In the genomic region with DNA sequence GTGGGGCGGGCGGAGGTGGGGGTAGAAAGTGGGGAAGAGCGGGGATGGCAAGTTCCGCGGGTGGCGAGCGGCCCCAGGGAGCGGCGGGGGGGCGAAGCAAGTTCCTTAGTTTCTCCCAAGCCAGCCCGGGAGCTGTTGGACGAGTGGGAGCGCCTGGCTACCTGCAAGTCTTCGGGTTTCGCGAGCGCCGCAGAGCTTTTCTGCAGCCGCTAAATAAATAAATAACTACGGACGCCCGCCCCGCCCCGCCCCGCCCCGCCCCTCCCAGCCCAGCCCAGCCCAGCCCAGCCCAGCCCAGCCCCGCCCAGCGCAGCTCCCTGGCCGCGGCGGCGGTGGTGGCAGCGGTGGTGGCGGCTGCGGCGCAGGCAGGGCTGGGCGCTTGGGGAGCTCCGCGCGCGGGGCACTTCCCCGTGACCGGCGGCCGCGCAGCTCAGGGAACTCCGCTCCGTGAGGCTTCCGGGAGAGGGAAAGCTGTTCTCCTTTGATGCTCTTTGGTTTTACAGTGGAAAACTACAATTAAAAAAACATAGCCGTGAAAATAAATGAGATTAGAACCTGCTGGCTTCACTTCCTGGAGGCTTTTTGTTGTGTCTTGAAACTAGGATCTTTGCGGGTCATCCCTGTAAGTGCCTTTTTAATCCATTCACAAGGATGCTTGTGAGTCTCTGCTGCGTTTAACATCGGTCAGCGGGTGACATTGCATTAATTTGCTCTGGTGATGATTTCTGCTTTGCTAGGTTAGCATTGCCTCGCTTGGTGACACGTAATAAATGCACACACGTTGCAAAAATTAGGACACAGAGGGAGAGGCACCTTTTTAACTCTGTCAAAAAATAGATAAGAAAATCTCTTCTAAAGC, we compare ENCODE assay signal across 8 cellular contexts. TPM values are rescaled to one million over a fixed set of nuclear protein-coding genes. Genes with fewer than 3 reads are reported as not detected.
DNase-seq lines count a peak whose midpoint lies in the region; ATAC-seq and TF ChIP-seq lines count a peak whose summit lies in the region.

A gene (plus strand): TSS at position 438 of the 859 bp plus-strand sequence. CDS start 5,498 bp downstream, outside the sequence.

- H3K4me1 Mint-ChIP-seq in activated B cell treated with CpG ODN at 0.5 μM for 24 hours = peaks cover 43% of the 10 kb centered on the region
- H3K4me1 Mint-ChIP-seq in chondrocyte (ENCODE audit: low read depth) = peaks cover 12% of the 10 kb centered on the region

- no peak for TF ChIP-seq POLR2A in HCT116 (IDR thresholded peaks at IDR 0.05; ENCODE audit: borderline replicate concordance, extremely low read depth, insufficient read depth, insufficient read length)

- peak within 1 kb of the TSS; percentile 93 for H3K27ac ChIP-seq in HCT116 (ENCODE audit: low read depth, low read length)

- H3K36me3 Mint-ChIP-seq in activated B cell treated with CpG ODN at 0.5 μM for 24 hours (ENCODE audit: low read depth) (peaks cover 3% of the 10 kb centered on the region), chondrocyte (ENCODE audit: low read depth) (no peaks in the 10 kb centered on the region)

- TF ChIP-seq CTCF in GM12864 (IDR thresholded peaks at IDR 0.05; ENCODE audit: low read depth, low read length, missing control alignments) (no peak), HCT116 (IDR thresholded peaks at IDR 0.05 in 2 of 3, conservative IDR thresholded peaks at IDR 0.05 in 1 of 3; ENCODE audit: borderline replicate concordance in 1 of 3, insufficient read depth in 1 of 3, low read depth in 2 of 3, low read length in 2 of 3) (no peak), activated B cell treated with CpG ODN at 0.5 μM for 24 hours (IDR thresholded peaks at IDR 0.05) (no peak), chondrocyte (IDR thresholded peaks at IDR 0.05) (peak; percentile 20), kidney epithelial cell (IDR thresholded peaks at IDR 0.05; ENCODE audit: insufficient read depth, low read length, poor library complexity, severe bottlenecking) (no peak)

- no peaks in the 10 kb centered on the region for H3K9me3 ChIP-seq in HCT116 (ENCODE audit: control insufficient read depth in 1 of 2, insufficient read depth in 1 of 2, low read depth in 1 of 2, low read length in 2 of 2)

- ATAC-seq in HCT116 = peak; percentile 92
- peak; percentile 94 for ATAC-seq in activated B cell treated with CpG ODN at 0.5 μM for 24 hours (ENCODE audit: low read depth)

- no peaks in the 10 kb centered on the region for H3K79me2 ChIP-seq in HCT116 (ENCODE audit: insufficient read depth, low read length)

- no peaks in the 10 kb centered on the region for H3K9me2 ChIP-seq in HCT116 (ENCODE audit: insufficient read depth)

- RAD21 ChIA-PET in HCT116 (lab: Charles Lee; ENCODE audit: low non-redundant PET in 1 of 2, low total read pairs in 2 of 2, uncharacterized antibody in 2 of 2, unreplicated experiment in 2 of 2) = interaction anchor here in 1 of 2 experiments (0.9 kb wide), 1 partner anchor 290 kb away, joined by 3 read pairs; no protein-coding TSS in a partner anchor

- H3K27ac Mint-ChIP-seq in activated B cell treated with CpG ODN at 0.5 μM for 24 hours (peak within 1 kb of the TSS; percentile 94), chondrocyte (ENCODE audit: unreplicated experiment) (peak within 1 kb of the TSS; percentile 92)

- peak within 1 kb of the TSS; percentile 71 for H3K9ac ChIP-seq in HCT116 (ENCODE audit: low read length)

- POLR2A ChIA-PET in HCT116 (lab: Charles Lee) = interaction anchor here (0.6 to 1.3 kb wide), 9 partner anchors 9 to 127 kb away, joined by 3 to 4 read pairs (median 3); no protein-coding TSS in a partner anchor
- POLR2A ChIA-PET in activated B cell treated with CpG ODN at 0.5 μM for 24 hours (lab: Charles Lee) = interaction anchor here (0.6 to 5.0 kb wide), 30 partner anchors 9 to 290 kb away, joined by 3 to 120 read pairs (median 8); a partner anchor contains a TSS

- no peak for DNase-seq in GM12864 (ENCODE audit: low read depth)
- peak; percentile 63 for DNase-seq in HCT116 (ENCODE audit: low read depth, low spot score)
- peak; percentile 48 for DNase-seq in NCI-H1436 (lab: John Stamatoyannopoulos, UW)
- peak; percentile 75 for DNase-seq in activated B cell treated with CpG ODN at 0.5 μM for 24 hours
- DNase-seq in chondrocyte (ENCODE audit: low spot score) = no peak
- DNase-seq in kidney epithelial cell (ENCODE audit: low read depth) = no peak
- DNase-seq in stimulated activated CD4-positive, alpha-beta T cell treated with anti-CD3 and anti-CD28 coated beads, Interleukin-12 subunit alpha, Interleukin-12 subunit beta, amount 100 ng/mL, for 48 hours (ENCODE audit: low read depth in 2 of 3, low spot score in 1 of 3) = peak in 2 of 3 donors; percentile 28 to 66
- DNase-seq in HPDE6-E6E7 (ENCODE audit: extremely low spot score) = no peak

- peak within 1 kb of the TSS; percentile 98 for H3K4me2 ChIP-seq in HCT116 (ENCODE audit: low read length)

- H3K36me3 ChIP-seq in HCT116 (ENCODE audit: control insufficient read depth in 1 of 2, insufficient read depth in 2 of 2, low read length in 2 of 2) (no peaks in the 10 kb centered on the region), kidney epithelial cell (ENCODE audit: control insufficient read depth, insufficient read depth, low read length) (no peaks in the 10 kb centered on the region)

- H3K4me3 Mint-ChIP-seq in activated B cell treated with CpG ODN at 0.5 μM for 24 hours (peak within 1 kb of the TSS; percentile 88), chondrocyte (ENCODE audit: unreplicated experiment) (peak within 1 kb of the TSS; percentile 81)

- TF ChIP-seq RAD21 in HCT116 (IDR thresholded peaks at IDR 0.05; ENCODE audit: low read depth) = no peak

- peak within 1 kb of the TSS; percentile 54 for H3K4me3 ChIP-seq in GM12864 (ENCODE audit: low read depth, low read length)
- peak within 1 kb of the TSS; percentile 59 to 73 for H3K4me3 ChIP-seq in HCT116 (replicated peaks in 1 of 2; ENCODE audit: low read depth in 1 of 2, low read length in 2 of 2)
- H3K4me3 ChIP-seq in kidney epithelial cell (ENCODE audit: low read depth, low read length) = peak within 1 kb of the TSS; percentile 41

- H3K9me3 Mint-ChIP-seq in activated B cell treated with CpG ODN at 0.5 μM for 24 hours (no peaks in the 10 kb centered on the region), chondrocyte (ENCODE audit: low read depth) (no peaks in the 10 kb centered on the region)

- H3K27me3 Mint-ChIP-seq in activated B cell treated with CpG ODN at 0.5 μM for 24 hours (no peaks in the 10 kb centered on the region), chondrocyte (ENCODE audit: low read depth) (no peaks in the 10 kb centered on the region)

- H4K20me1 ChIP-seq in HCT116 (ENCODE audit: insufficient read depth) = no peaks in the 10 kb centered on the region

- TSS peak; percentile 87 for BruUV-seq in HCT116 (replicated peaks; lab: Mats Ljungman, UMichigan)

- H3K27me3 ChIP-seq in HCT116 (ENCODE audit: insufficient read depth, low read length) = no peaks in the 10 kb centered on the region
- no peaks in the 10 kb centered on the region for H3K27me3 ChIP-seq in kidney epithelial cell (ENCODE audit: control insufficient read depth, insufficient read depth, low read length)

- CTCF ChIA-PET in HCT116 (lab: Charles Lee) = interaction anchor here (0.7 kb wide), 1 partner anchor 166 kb away, joined by 3 read pairs; no protein-coding TSS in a partner anchor
- CTCF ChIA-PET in activated B cell treated with CpG ODN at 0.5 μM for 24 hours (lab: Charles Lee) = interaction anchor here (0.7 to 1.3 kb wide), 7 partner anchors 9 to 67 kb away, joined by 3 to 6 read pairs (median 5); no protein-coding TSS in a partner anchor

- peaks cover 14 to 39% of the 10 kb centered on the region in 2 experiments for H3K4me1 ChIP-seq in HCT116 (ENCODE audit: control insufficient read depth in 1 of 2, insufficient read depth in 2 of 2, low read length in 2 of 2)

- intact Hi-C loops in HCT116 (cut with micrococcal nuclease) = no loop called here
- intact Hi-C loops in activated B cell treated with CpG ODN at 0.5 μM for 24 hours (cut with micrococcal nuclease) = loop anchor here (1.0 to 2.0 kb wide), 6 partner anchors 8 to 195 kb away; a partner anchor contains a TSS

- peak within 1 kb of the TSS; percentile 90 for H2AFZ ChIP-seq in HCT116 (ENCODE audit: low read depth, low read length, poor library complexity, severe bottlenecking)

TF ChIP-seq in HCT116, 20 proteins besides CTCF, POLR2A, EP300 and RAD21:
- TF ChIP-seq SRF (IDR thresholded peaks at IDR 0.05; ENCODE audit: low read depth) = no peak
- TF ChIP-seq, protein P1, sequence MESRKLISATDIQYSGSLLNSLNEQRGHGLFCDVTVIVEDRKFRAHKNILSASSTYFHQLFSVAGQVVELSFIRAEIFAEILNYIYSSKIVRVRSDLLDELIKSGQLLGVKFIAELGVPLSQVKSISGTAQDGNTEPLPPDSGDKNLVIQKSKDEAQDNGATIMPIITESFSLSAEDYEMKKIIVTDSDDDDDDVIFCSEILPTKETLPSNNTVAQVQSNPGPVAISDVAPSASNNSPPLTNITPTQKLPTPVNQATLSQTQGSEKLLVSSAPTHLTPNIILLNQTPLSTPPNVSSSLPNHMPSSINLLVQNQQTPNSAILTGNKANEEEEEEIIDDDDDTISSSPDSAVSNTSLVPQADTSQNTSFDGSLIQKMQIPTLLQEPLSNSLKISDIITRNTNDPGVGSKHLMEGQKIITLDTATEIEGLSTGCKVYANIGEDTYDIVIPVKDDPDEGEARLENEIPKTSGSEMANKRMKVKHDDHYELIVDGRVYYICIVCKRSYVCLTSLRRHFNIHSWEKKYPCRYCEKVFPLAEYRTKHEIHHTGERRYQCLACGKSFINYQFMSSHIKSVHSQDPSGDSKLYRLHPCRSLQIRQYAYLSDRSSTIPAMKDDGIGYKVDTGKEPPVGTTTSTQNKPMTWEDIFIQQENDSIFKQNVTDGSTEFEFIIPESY (IDR thresholded peaks at IDR 0.05; ENCODE audit: extremely low read depth, insufficient replicate concordance, low read length) = no peak
- TF ChIP-seq POLR2AphosphoS5 (IDR thresholded peaks at IDR 0.05; ENCODE audit: low read depth, low read length) = peak; percentile 78
- no peak for TF ChIP-seq SIN3A (IDR thresholded peaks at IDR 0.05; ENCODE audit: low read depth)
TF ChIP-seq in HCT116: peak in this region for 1.

RNA-seq across cellular contexts. Expression of the gene that starts here (rescaled TPM):
- 0.15 TPM for total RNA-seq in HCT116 (2021; ENCODE audit: unreplicated experiment)
- not detected in 2 replicates for polyA plus RNA-seq in HCT116 (2012)
- total RNA-seq in activated B cell treated with CpG ODN at 0.5 μM for 24 hours = 0.24 and 0.42 TPM in 2 replicates
- not detected in 3 replicates for total RNA-seq in chondrocyte
- not detected in 2 replicates for total RNA-seq in kidney epithelial cell

Comparison
In these comparisons a context has a peak if more than half of its experiments do, and no peak if none do; other contexts are left out.
1. Peak in DNase-seq, ATAC-seq, H3K4me3 ChIP-seq, H3K27ac ChIP-seq, H3K9ac ChIP-seq and H3K4me2 ChIP-seq in HCT116; RNA of the gene not detected or under 1 TPM.
2. Peak in DNase-seq and ATAC-seq in activated B cell treated with CpG ODN at 0.5 μM for 24 hours; RNA of the gene not detected or under 1 TPM.
3. DNase-seq: peak in NCI-H1436 (single experiment) and stimulated activated CD4-positive, alpha-beta T cell treated with anti-CD3 and anti-CD28 coated beads, Interleukin-12 subunit alpha, Interleukin-12 subunit beta, amount 100 ng/mL, for 48 hours (2 of 3); none in GM12864 (single experiment), chondrocyte (single experiment), kidney epithelial cell (single experiment) and HPDE6-E6E7 (single experiment).
4. Peak in every context shown above with its lines, with median percentiles within 50 percentile points of each other: H3K4me3 ChIP-seq.